In genomic region chr2:71129891-71130324, GRCh38 we compare ENCODE assay signal across 1 cellular context.
TF ChIP-seq lines count a peak whose summit lies in the region.

MCEE (minus strand) TSS chr2:71130229; CDS start chr2:71130219, 10 bp downstream.

TF ChIP-seq in K562, 482 proteins besides CTCF, POLR2A, EP300 and RAD21 (continued from another document and continues in another):
- peak; percentile 62; the same call in 1 of the 2 replicates for TF ChIP-seq PKNOX1 (IDR thresholded peaks at IDR 0.05)
- TF ChIP-seq ZNF583 (CRISPR knock-in tag; IDR thresholded peaks at IDR 0.05): no peak
- TF ChIP-seq ZKSCAN1 (IDR thresholded peaks at IDR 0.05; ENCODE audit: low read depth, low read length): no peak
- TF ChIP-seq THAP12 (CRISPR knock-in tag; IDR thresholded peaks at IDR 0.05): peak; percentile 59; the same call in 1 of the 2 replicates
- no peak for TF ChIP-seq CEBPZ (IDR thresholded peaks at IDR 0.05; ENCODE audit: borderline replicate concordance, low read depth, low read length)
- peak in 1 of 2 experiments; percentile 62; a peak in 1 of 4 replicates for TF ChIP-seq TEAD1 (CRISPR knock-in tag; IDR thresholded peaks at IDR 0.05)
- no peak for TF ChIP-seq DLX4 (CRISPR knock-in tag; IDR thresholded peaks at IDR 0.05)
- no peak for TF ChIP-seq DPF2 (IDR thresholded peaks at IDR 0.05)
- TF ChIP-seq NEUROD1 (IDR thresholded peaks at IDR 0.05; ENCODE audit: borderline replicate concordance, low read depth, low read length, partially characterized antibody): no peak
- TF ChIP-seq CREM (IDR thresholded peaks at IDR 0.05; ENCODE audit: low read depth): peak; percentile 77
- TF ChIP-seq ARHGAP35 (IDR thresholded peaks at IDR 0.05; ENCODE audit: partially characterized antibody): no peak
- peak; percentile 74 for TF ChIP-seq PHF8 (IDR thresholded peaks at IDR 0.05; ENCODE audit: borderline replicate concordance, low read length)
- TF ChIP-seq ATF2 (CRISPR knock-in tag; IDR thresholded peaks at IDR 0.05): no peak
- no peak for TF ChIP-seq AFF1 (IDR thresholded peaks at IDR 0.05; ENCODE audit: low read depth in 1 of 2, partially characterized antibody in 2 of 2)
- peak; percentile 35 to 55; a peak in 2 of 4 replicates for TF ChIP-seq UBTF (IDR thresholded peaks at IDR 0.05; ENCODE audit: borderline replicate concordance in 1 of 2, low read depth in 2 of 2, low read length in 2 of 2)
- TF ChIP-seq STAT5A (IDR thresholded peaks at IDR 0.05; ENCODE audit: borderline replicate concordance, low read length): no peak
- TF ChIP-seq HIVEP1 (CRISPR knock-in tag; IDR thresholded peaks at IDR 0.05): no peak
- no peak for TF ChIP-seq GATA2 (CRISPR knock-in tag; IDR thresholded peaks at IDR 0.05)
- TF ChIP-seq ZNF699 (CRISPR knock-in tag; IDR thresholded peaks at IDR 0.05; ENCODE audit: insufficient replicate concordance): no peak
- no peak for TF ChIP-seq DIDO1 (tag; IDR thresholded peaks at IDR 0.05; ENCODE audit: low read depth)
- peak in 1 of 2 experiments; percentile 76; a peak in 2 of 4 replicates for TF ChIP-seq MLLT1 (IDR thresholded peaks at IDR 0.05)
- peak; percentile 85 for TF ChIP-seq ZNF511 (CRISPR knock-in tag; IDR thresholded peaks at IDR 0.05)
- TF ChIP-seq LCOR (CRISPR knock-in tag; IDR thresholded peaks at IDR 0.05): no peak
- TF ChIP-seq ZBTB2 (IDR thresholded peaks at IDR 0.05): 0 out of 2 replicates have a peak, but pooled peaks have one; percentile 19
- peak; percentile 68; the same call in 1 of the 2 replicates for TF ChIP-seq ZNF232 (CRISPR knock-in tag; IDR thresholded peaks at IDR 0.05)
- TF ChIP-seq POLR2H (tag; IDR thresholded peaks at IDR 0.05; ENCODE audit: low read depth): peak; percentile 80
- no peak for TF ChIP-seq TBP (optimal IDR thresholded peaks at IDR 0.05; ENCODE audit: low read depth, low read length)
- TF ChIP-seq GABPA (tag; conservative IDR thresholded peaks at IDR 0.05; ENCODE audit: low read depth): 0 out of 2 replicates have a peak, but pooled peaks have one; percentile 73
- TF ChIP-seq ETS1 (conservative IDR thresholded peaks at IDR 0.05; ENCODE audit: control insufficient read depth, low read depth, low read length): 0 out of 2 replicates have a peak, but pooled peaks have one; percentile 41
- TF ChIP-seq GTF2F1 (IDR thresholded peaks at IDR 0.05; ENCODE audit: low read depth, low read length): peak; percentile 16; the same call in 1 of the 2 replicates
